ENCODE assay signal across 8 cellular contexts in the genomic region with DNA sequence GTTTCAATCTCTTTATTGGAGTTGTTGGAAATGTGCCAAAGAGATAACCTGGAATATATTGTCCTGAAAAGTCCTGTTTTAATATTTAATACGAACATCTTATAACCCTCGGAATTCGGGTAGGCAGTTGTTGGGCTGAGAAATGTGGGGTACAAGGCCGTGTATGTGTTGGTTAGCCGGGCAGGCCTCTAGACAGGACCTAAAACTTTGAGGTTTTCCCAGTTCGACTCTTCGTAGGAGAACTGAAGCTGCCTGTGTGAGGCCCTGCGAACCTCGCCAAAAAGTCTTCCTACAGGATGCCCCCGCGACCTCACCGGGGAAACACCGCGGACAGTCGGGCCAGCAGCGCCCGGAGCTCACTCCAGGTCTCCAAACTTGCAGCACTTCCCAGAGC. TPM values are rescaled to one million over a fixed set of nuclear protein-coding genes. Genes with fewer than 3 reads are reported as not detected.
DNase-seq lines count a peak whose midpoint lies in the region; ATAC-seq and TF ChIP-seq lines count a peak whose summit lies in the region.

No MANE protein-coding gene starts in this region.

- H3K4me3 ChIP-seq in fibroblast of villous mesenchyme (ENCODE audit: low read depth, low read length) (peak overlapping the region; percentile 83), skin epidermis (peak overlapping the region; percentile 64 to 74 (median 65))

- H3K27ac Mint-ChIP-seq in activated CD8-positive, alpha-beta memory T cell treated with anti-CD3 and anti-CD28 coated beads, Interleukin-2, amount 10 ng/mL, durations not matched to agents 7 days and 5 days: peak overlapping the region; percentile 42

- peaks cover 32% of the 10 kb centered on the region for H3K27me3 Mint-ChIP-seq in activated CD8-positive, alpha-beta memory T cell treated with anti-CD3 and anti-CD28 coated beads, Interleukin-2, amount 10 ng/mL, durations not matched to agents 7 days and 5 days

- H3K27ac ChIP-seq in skin epidermis: peak overlapping the region in 19 of 21 experiments; percentile 60 to 90 (median 82)

- H3K36me3 Mint-ChIP-seq in activated CD8-positive, alpha-beta memory T cell treated with anti-CD3 and anti-CD28 coated beads, Interleukin-2, amount 10 ng/mL, durations not matched to agents 7 days and 5 days: peaks cover 2% of the 10 kb centered on the region

- no peak for TF ChIP-seq CTCF in fibroblast of villous mesenchyme (IDR thresholded peaks at IDR 0.05; ENCODE audit: insufficient read depth, low read depth, low read length)

- TF ChIP-seq POLR2A in Raji (IDR thresholded peaks at IDR 0.05; ENCODE audit: insufficient read depth, low read depth, low read length): 0 out of 2 replicates have a peak, but pooled peaks have one; percentile 36

- ATAC-seq in activated CD8-positive, alpha-beta memory T cell treated with anti-CD3 and anti-CD28 coated beads, Interleukin-2, amount 10 ng/mL, durations not matched to agents 7 days and 5 days: no peak

- no peaks in the 10 kb centered on the region for H3K9me3 Mint-ChIP-seq in activated CD8-positive, alpha-beta memory T cell treated with anti-CD3 and anti-CD28 coated beads, Interleukin-2, amount 10 ng/mL, durations not matched to agents 7 days and 5 days (ENCODE audit: low read depth)

- no peak for DNase-seq in activated CD8-positive, alpha-beta memory T cell treated with anti-CD3 and anti-CD28 coated beads, Interleukin-2, amount 10 ng/mL, durations not matched to agents 7 days and 5 days
- no peak for DNase-seq in activated CD8-positive, alpha-beta memory T cell treated with anti-CD3 and anti-CD28 coated beads for 24 hours
- DNase-seq in fibroblast of villous mesenchyme (ENCODE audit: low read depth): no peak
- no peak for DNase-seq in activated CD4-positive, CD25-positive, alpha-beta regulatory T cell (lab: John Stamatoyannopoulos, UW)
- DNase-seq in activated CD8-positive, alpha-beta memory T cell treated with anti-CD3 and anti-CD28 coated beads, Interleukin-2, amount 50 U/mL, for 4 hours: no peak
- no peak for DNase-seq in stimulated activated naive CD4-positive, alpha-beta T cell treated with Interleukin-2 at 50 U/mL for 16 hours (lab: John Stamatoyannopoulos, UW)

- peaks cover 57% of the 10 kb centered on the region for H3K4me1 Mint-ChIP-seq in activated CD8-positive, alpha-beta memory T cell treated with anti-CD3 and anti-CD28 coated beads, Interleukin-2, amount 10 ng/mL, durations not matched to agents 7 days and 5 days

- peak overlapping the region; percentile 79 for H3K4me3 Mint-ChIP-seq in activated CD8-positive, alpha-beta memory T cell treated with anti-CD3 and anti-CD28 coated beads, Interleukin-2, amount 10 ng/mL, durations not matched to agents 7 days and 5 days

- CTCF ChIA-PET in activated CD8-positive, alpha-beta memory T cell treated with anti-CD3 and anti-CD28 coated beads, Interleukin-2, amount 10 ng/mL, durations not matched to agents 7 days and 5 days (lab: Charles Lee): interaction anchor here (2.4 to 2.5 kb wide), 2 partner anchors 19 to 120 kb away, joined by 5 read pairs; no protein-coding TSS in a partner anchor

RNA-seq across cellular contexts. Expression of a gene that starts 0.6 kb away (rescaled TPM):
- 10 to 100 TPM; 16.9 to 17.6 TPM for total RNA-seq in activated CD8-positive, alpha-beta memory T cell treated with anti-CD3 and anti-CD28 coated beads, Interleukin-2, amount 10 ng/mL, durations not matched to agents 7 days and 5 days
- 15.1 and 18.1 TPM in 2 replicates for total RNA-seq in fibroblast of villous mesenchyme
